ENCODE assay signal across 20 cellular contexts in genomic region chr4:87497586-87497985, GRCh38. TPM values are rescaled to one million over a fixed set of nuclear protein-coding genes. Genes with fewer than 3 reads are reported as not detected.
DNase-seq lines count a peak whose midpoint lies in the region; ATAC-seq and TF ChIP-seq lines count a peak whose summit lies in the region.
"Had no signal": no experiment of that assay in that cellular context is flagged by ENCODE, and none has a peak within 500 bp of the region (broad histone marks: within the 10 kb centered on the region; RNA-seq: fewer than 3 reads in every experiment).

No MANE protein-coding gene starts in this region.

- CTCF ChIA-PET in WTC11 (lab: Charles Lee), result interaction anchor here (1.0 to 1.3 kb wide), 5 partner anchors 15 to 351 kb away, joined by 3 to 7 read pairs (median 4); no protein-coding TSS in a partner anchor

- H3K4me1 Mint-ChIP-seq in WTC11, result 0 out of 2 replicates have a peak, but pooled peaks cover 3% of the 10 kb centered on the region

- POLR2A ChIA-PET in WTC11 (lab: Charles Lee), result no interaction called here

- DNase-seq in colonic mucosa (no peak), heart right ventricle (no peak), prostate gland (ENCODE audit: low spot score) (no peak), transverse colon (no peak), WTC11 (ENCODE audit: low spot score) (no peak), NCI-H748 treated with DMSO at 0.1 percent for 48 hours (lab: John Stamatoyannopoulos, UW) (no peak), EL (no peak)
- DNase-seq: activated B cell treated with CpG ODN at 0.5 μM for 24 hours; activated gamma-delta T cell; brain microvascular endothelial cell; CD4-positive, alpha-beta memory T cell; DMS153; hippocampal formation; naive B cell; NCI-H1436; NCI-H526 treated with DMSO at 0.1 percent for 48 hours; substantia nigra had no signal

- H3K27me3 ChIP-seq in colonic mucosa (no peaks in the 10 kb centered on the region), heart right ventricle (no peaks in the 10 kb centered on the region), prostate gland (replicated peaks; ENCODE audit: insufficient read depth) (no peaks in the 10 kb centered on the region), transverse colon (no peaks in the 10 kb centered on the region)
- H3K27me3 ChIP-seq: brain microvascular endothelial cell had no signal

- WGBS in heart right ventricle, 2 donors, result 67 to 78% methylated on average over 3 of the region's 3 CpGs
- 75% methylated on average over 3 of the region's 3 CpGs for whole genome bisulfite sequencing in prostate gland
- whole genome bisulfite sequencing in transverse colon (ENCODE audit: low coverage in 1 of 2), 2 donors, result 70 to 84% methylated on average over 2 to 3 of the region's 3 CpGs

- no peak overlapping the region for H3K9ac ChIP-seq in colonic mucosa (ENCODE audit: low read depth in 2 of 2, low read length in 2 of 2)

- H3K27ac ChIP-seq in colonic mucosa (peak overlapping the region; percentile 29), heart right ventricle (peak overlapping the region in 8 of 10 donors; percentile 5 to 73 (median 58)), prostate gland (peak overlapping the region; percentile 60 to 62), transverse colon (peak overlapping the region; percentile 57 to 73 (median 64))
- H3K27ac ChIP-seq: brain microvascular endothelial cell, RWPE1 had no signal

- H3K4me3 Mint-ChIP-seq in WTC11, result no peak overlapping the region
- H3K4me3 Mint-ChIP-seq: activated B cell treated with CpG ODN at 0.5 μM for 24 hours, naive B cell had no signal

- in situ Hi-C loops in transverse colon (cut with MboI; ENCODE audit: low pct_ligation_motif_present in 1 of 4, low pct_unique_long_range_greater_than_20kb in 1 of 4, low sequenced_read_pairs in 3 of 4), result no loop called here

- ATAC-seq in heart right ventricle, result peak in 4 of 8 donors; percentile 33 to 68 (median 51)
- ATAC-seq in WTC11, result no peak
- no peak for ATAC-seq in HG03159 (IDR thresholded peaks at IDR 0.05; ENCODE audit: unreplicated experiment)

- H3K9me3 ChIP-seq in colonic mucosa (no peaks in the 10 kb centered on the region), heart right ventricle (no peaks in the 10 kb centered on the region), prostate gland (no peaks in the 10 kb centered on the region), transverse colon (no peaks in the 10 kb centered on the region)

- H3K4me1 ChIP-seq in colonic mucosa, result no peaks in the 10 kb centered on the region
- H3K4me1 ChIP-seq in heart right ventricle, result peaks cover 0 to 79% (median 44%) of the 10 kb centered on the region in 9 donors
- peaks cover 9% of the 10 kb centered on the region for H3K4me1 ChIP-seq in prostate gland (replicated peaks)
- peaks cover 0 to 45% (median 9%) of the 10 kb centered on the region in 4 donors for H3K4me1 ChIP-seq in transverse colon

- H3K4me3 ChIP-seq in colonic mucosa (no peak overlapping the region), heart right ventricle (no peak overlapping the region), prostate gland (no peak overlapping the region), transverse colon (no peak overlapping the region)

- H3K36me3 ChIP-seq in colonic mucosa (no peaks in the 10 kb centered on the region), heart right ventricle (peaks cover 0 to 69% (median 28%) of the 10 kb centered on the region in 9 donors), prostate gland (no peaks in the 10 kb centered on the region), transverse colon (peaks cover 0 to 7% (median 0%) of the 10 kb centered on the region in 4 donors)
- H3K36me3 ChIP-seq: brain microvascular endothelial cell had no signal

- TF ChIP-seq EP300 in transverse colon (IDR thresholded peaks at IDR 0.05; ENCODE audit: low read depth), result no peak

- H3K27me3 Mint-ChIP-seq in WTC11 (ENCODE audit: low read depth), result no peaks in the 10 kb centered on the region
- H3K27me3 Mint-ChIP-seq: activated B cell treated with CpG ODN at 0.5 μM for 24 hours; CD4-positive, alpha-beta memory T cell; naive B cell had no signal

- H3K9me3 Mint-ChIP-seq in WTC11, result peaks cover 14% of the 10 kb centered on the region
- H3K9me3 Mint-ChIP-seq: activated B cell treated with CpG ODN at 0.5 μM for 24 hours had no signal

- intact Hi-C loops in colonic mucosa (cut with DNase I) (no loop called here), heart right ventricle (cut with DNase I) (no loop called here), prostate gland (cut with DNase I) (no loop called here), transverse colon (cut with DNase I; ENCODE audit: low total_unique reads) (no loop called here)

- no peak overlapping the region for H3K27ac Mint-ChIP-seq in WTC11
- H3K27ac Mint-ChIP-seq: activated B cell treated with CpG ODN at 0.5 μM for 24 hours had no signal

- TF ChIP-seq POLR2A in prostate gland (IDR thresholded peaks at IDR 0.05) (no peak), transverse colon (IDR thresholded peaks at IDR 0.05) (no peak)

- TF ChIP-seq CTCF in colonic mucosa (IDR thresholded peaks at IDR 0.05) (no peak), heart right ventricle (IDR thresholded peaks at IDR 0.05) (no peak), prostate gland (IDR thresholded peaks at IDR 0.05) (no peak), transverse colon (IDR thresholded peaks at IDR 0.05) (no peak), WTC11 (IDR thresholded peaks at IDR 0.05) (no peak)

- no peaks in the 10 kb centered on the region; the same call in none of the 2 replicates for H3K36me3 Mint-ChIP-seq in WTC11
- H3K36me3 Mint-ChIP-seq: CD4-positive, alpha-beta memory T cell had no signal

TF ChIP-seq in WTC11, 78 proteins besides CTCF, POLR2A, EP300 and RAD21:
- no peak for TF ChIP-seq NFE2L1 (CRISPR knock-in tag; IDR thresholded peaks at IDR 0.05)
- no peak for TF ChIP-seq NR2C2 (CRISPR knock-in tag; IDR thresholded peaks at IDR 0.05)
- TF ChIP-seq EMX1 (CRISPR knock-in tag; IDR thresholded peaks at IDR 0.05), result no peak
- no peak for TF ChIP-seq NFATC4 (CRISPR knock-in tag; IDR thresholded peaks at IDR 0.05)
- TF ChIP-seq FOXJ3 (CRISPR knock-in tag; IDR thresholded peaks at IDR 0.05; ENCODE audit: borderline replicate concordance), result no peak
- TF ChIP-seq ZNF317 (CRISPR knock-in tag; IDR thresholded peaks at IDR 0.05; ENCODE audit: borderline replicate concordance, low read depth), result no peak
- TF ChIP-seq ATF2 (CRISPR knock-in tag; IDR thresholded peaks at IDR 0.05; ENCODE audit: borderline replicate concordance, low read depth), result no peak
- no peak for TF ChIP-seq AFF4 (CRISPR knock-in tag; IDR thresholded peaks at IDR 0.05; ENCODE audit: borderline replicate concordance)
- no peak for TF ChIP-seq MYBL2 (CRISPR knock-in tag; IDR thresholded peaks at IDR 0.05)

RNA-seq across cellular contexts. Expression of gene SPARCL1, which starts 31.6 kb away (rescaled TPM):
- total RNA-seq in colonic mucosa (10 to 100 TPM; 18.4 to 84.0 TPM), heart right ventricle (100 to 1,000 TPM; 131 to 494 (median 232) TPM), prostate gland (100 to 1,000 TPM; 248 to 377 TPM), transverse colon (100 to 1,000 TPM; 113 to 228 (median 151) TPM), WTC11 (2021) (0.82 to 0.89 TPM (median 0.85 TPM) in 3 replicates)
- polyA plus RNA-seq in heart right ventricle, result 100 to 1,000 TPM; 179 to 553 TPM
- total RNA-seq: activated B cell treated with CpG ODN at 0.5 μM for 24 hours; CD4-positive, alpha-beta memory T cell; IMR-90 had no signal
- polyA plus RNA-seq: CD4-positive, alpha-beta memory T cell; IMR-90 had no signal

Comparison
In these comparisons a context has a peak if more than half of its experiments do, and no peak if none do; other contexts are left out.
1. RNA of gene SPARCL1, which starts 31.6 kb away (total RNA-seq): 248 to 377 TPM in prostate gland, 131 to 494 TPM in heart right ventricle, 113 to 228 TPM in transverse colon and 18.4 to 84.0 TPM in colonic mucosa; 0.82 to 0.89 TPM in WTC11; every median in the first group is over 10 times any median in the second.
2. Peak in every context shown above with its lines, with median percentiles within 50 percentile points of each other: H3K27ac ChIP-seq.